In the genomic region with DNA sequence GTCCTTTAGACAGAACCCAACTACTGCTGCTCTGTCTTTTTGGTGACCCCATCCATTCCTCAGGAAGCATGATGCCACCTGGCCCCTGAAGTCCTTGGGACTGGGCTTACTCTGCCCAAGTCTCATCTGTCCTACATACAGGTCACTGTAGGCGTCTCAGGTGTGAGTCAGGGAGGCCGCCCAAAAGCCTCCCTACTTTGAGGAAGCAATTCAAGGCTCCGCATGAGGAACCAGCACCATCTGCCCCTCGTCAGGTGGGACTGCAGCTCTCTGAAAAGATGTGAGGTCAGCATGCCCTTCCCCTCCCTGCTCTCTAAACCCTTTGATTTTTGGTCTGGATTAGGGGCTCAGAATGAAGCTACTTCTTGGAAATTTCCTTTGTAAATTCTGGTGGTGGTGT, we compare ENCODE assay signal across 8 cellular contexts.
DNase-seq lines count a peak whose midpoint lies in the region; ATAC-seq and TF ChIP-seq lines count a peak whose summit lies in the region.

No MANE protein-coding gene starts in this region.

- no peaks in the 10 kb centered on the region for H3K36me3 ChIP-seq in WERI-Rb-1
- no peaks in the 10 kb centered on the region for H3K36me3 ChIP-seq in effector memory CD4-positive, alpha-beta T cell (ENCODE audit: control insufficient read depth, insufficient read depth, low read length)

- H3K27me3 Mint-ChIP-seq in nephron progenitor cell (ENCODE audit: low read depth, poor library complexity): no peaks in the 10 kb centered on the region

- no peak overlapping the region for H3K27ac Mint-ChIP-seq in nephron progenitor cell

- H3K4me3 Mint-ChIP-seq in nephron progenitor cell: no peak overlapping the region

- H3K27ac ChIP-seq in WERI-Rb-1: no peak overlapping the region
- no peak overlapping the region for H3K27ac ChIP-seq in dorsolateral prefrontal cortex
- H3K27ac ChIP-seq in effector memory CD4-positive, alpha-beta T cell (ENCODE audit: insufficient read depth, low read length, poor library complexity, severe bottlenecking): no peak overlapping the region

- TF ChIP-seq CTCF in WERI-Rb-1 (IDR thresholded peaks at IDR 0.05; ENCODE audit: low read depth, low read length) (peak; percentile 70), nephron progenitor cell (IDR thresholded peaks at IDR 0.05) (peak; percentile 22), dorsolateral prefrontal cortex (IDR thresholded peaks at IDR 0.05 in 54 of 56, conservative IDR thresholded peaks at IDR 0.05 in 2 of 56; ENCODE audit: low read depth in 1 of 56, partially characterized antibody in 56 of 56) (no peak)

- intact Hi-C loops in dorsolateral prefrontal cortex (cut with DNase I): no loop called here

- peaks cover 47% of the 10 kb centered on the region for H3K4me1 Mint-ChIP-seq in nephron progenitor cell

- H3K36me3 Mint-ChIP-seq in nephron progenitor cell (ENCODE audit: low read depth): no peaks in the 10 kb centered on the region

- DNase-seq in WERI-Rb-1 (peak; percentile 13), nephron progenitor cell (no peak), dorsolateral prefrontal cortex (no peak), activated gamma-delta T cell (lab: John Stamatoyannopoulos, UW) (no peak), NCI-H1694 treated with DMSO at 0.1 percent for 48 hours (lab: John Stamatoyannopoulos, UW) (no peak)
- DNase-seq in effector memory CD4-positive, alpha-beta T cell: no peak

- no peaks in the 10 kb centered on the region for H3K4me1 ChIP-seq in effector memory CD4-positive, alpha-beta T cell (ENCODE audit: control insufficient read depth, insufficient read depth, low read length, poor library complexity, severe bottlenecking)

- H3K27me3 ChIP-seq in WERI-Rb-1 (ENCODE audit: insufficient read depth, low read depth, severe bottlenecking) (peaks cover 45% of the 10 kb centered on the region), dorsolateral prefrontal cortex (no peaks in the 10 kb centered on the region)
- no peaks in the 10 kb centered on the region for H3K27me3 ChIP-seq in effector memory CD4-positive, alpha-beta T cell (replicated peaks; ENCODE audit: control insufficient read depth, insufficient read depth, low read length, poor library complexity, severe bottlenecking)

- ATAC-seq in GM19025 (IDR thresholded peaks at IDR 0.05; ENCODE audit: low read depth, unreplicated experiment) (peak; percentile 91), HG02885 (IDR thresholded peaks at IDR 0.05; ENCODE audit: poor library complexity, unreplicated experiment) (peak; percentile 94)

- no peaks in the 10 kb centered on the region for H3K9me3 ChIP-seq in WERI-Rb-1 (ENCODE audit: severe bottlenecking)
- no peaks in the 10 kb centered on the region for H3K9me3 ChIP-seq in effector memory CD4-positive, alpha-beta T cell (ENCODE audit: control insufficient read depth, low read length)

- H3K4me3 ChIP-seq in WERI-Rb-1 (ENCODE audit: low read depth, low read length) (no peak overlapping the region), dorsolateral prefrontal cortex (no peak overlapping the region)
- no peak overlapping the region for H3K4me3 ChIP-seq in effector memory CD4-positive, alpha-beta T cell (ENCODE audit: insufficient read depth, low read depth, low read length, poor library complexity, severe bottlenecking)

- no peaks in the 10 kb centered on the region for H3K9me3 Mint-ChIP-seq in nephron progenitor cell

Comparison
In these comparisons a context has a peak if more than half of its experiments do, and no peak if none do; other contexts are left out.
1. CTCF ChIP-seq: peak in WERI-Rb-1 (single experiment) and nephron progenitor cell (single experiment); none in dorsolateral prefrontal cortex (0 of 56).